18 cellular contexts compared by ENCODE assay signal in the genomic region with DNA sequence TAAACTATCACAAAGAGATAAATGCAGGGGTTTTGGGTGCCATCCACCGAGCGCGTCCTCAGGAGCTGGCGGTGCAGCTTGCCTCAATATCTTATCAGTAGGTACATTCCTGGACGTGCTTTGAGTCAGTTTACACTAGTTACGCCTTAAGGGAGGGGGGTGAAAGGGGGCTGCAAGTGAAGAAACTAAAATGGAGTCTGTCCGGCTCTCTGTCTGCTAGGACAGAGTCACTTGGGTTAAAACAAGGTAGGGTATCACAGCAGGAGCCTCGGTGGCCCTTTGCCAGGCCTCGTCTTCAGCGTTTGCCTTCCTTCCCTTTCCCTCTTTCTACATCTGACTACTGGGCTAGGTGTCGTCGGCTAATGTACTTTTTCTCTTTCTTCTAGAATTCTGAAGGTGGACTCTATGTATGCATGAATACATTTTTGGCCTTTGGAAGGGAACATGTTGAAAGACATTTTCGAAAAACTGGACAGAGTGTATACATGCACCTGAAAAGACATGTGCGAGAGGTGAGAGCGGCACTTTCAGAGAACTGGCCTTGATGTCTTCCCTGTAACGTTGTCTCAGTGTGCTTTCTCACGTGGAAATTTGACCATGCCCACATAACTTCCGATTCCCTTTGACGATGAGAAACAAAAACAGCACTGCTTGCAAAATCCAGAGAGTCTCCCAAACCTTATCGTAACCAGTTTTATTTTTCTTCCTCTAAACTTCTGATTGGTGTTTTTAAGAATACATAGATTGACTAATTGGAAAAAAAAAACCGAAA. TPM values are rescaled to one million over a fixed set of nuclear protein-coding genes. Genes with fewer than 3 reads are reported as not detected.
DNase-seq lines count a peak whose midpoint lies in the region; ATAC-seq and TF ChIP-seq lines count a peak whose summit lies in the region.
"Had no signal": no experiment of that assay in that cellular context is flagged by ENCODE, and none has a peak within 500 bp of the region (broad histone marks: within the 10 kb centered on the region; RNA-seq: fewer than 3 reads in every experiment).

No MANE protein-coding gene starts in this region.

- ATAC-seq in Right ventricle myocardium superior (ENCODE audit: poor library complexity) (peak; percentile 31), Right ventricle myocardium inferior (no peak), GM19452 (IDR thresholded peaks at IDR 0.05; ENCODE audit: unreplicated experiment) (no peak)
- ATAC-seq: activated CD8-positive, alpha-beta memory T cell treated with anti-CD3 and anti-CD28 coated beads, Interleukin-2, amount 10 ng/mL, durations not matched to agents 7 days and 5 days; PC-3 had no signal

- no peak for TF ChIP-seq POLR2A in testis (IDR thresholded peaks at IDR 0.05)
- TF ChIP-seq POLR2A in transverse colon (IDR thresholded peaks at IDR 0.05) = no peak

- TF ChIP-seq CTCF in testis (IDR thresholded peaks at IDR 0.05) (no peak), transverse colon (IDR thresholded peaks at IDR 0.05) (no peak), GM20000 (IDR thresholded peaks at IDR 0.05; ENCODE audit: extremely low read depth, missing control alignments) (no peak)

- in situ Hi-C loops in transverse colon (cut with MboI; ENCODE audit: low pct_ligation_motif_present in 1 of 4, low pct_unique_long_range_greater_than_20kb in 1 of 4, low sequenced_read_pairs in 3 of 4) = no loop called here

- DNase-seq in Right ventricle myocardium superior (peak; percentile 56), Right ventricle myocardium inferior (ENCODE audit: missing footprints) (no peak), dermis blood vessel endothelial cell (peak; percentile 61), iris pigment epithelial cell (ENCODE audit: low read depth) (peak; percentile 57), testis (peak; percentile 59), transverse colon (no peak), GM20000 (ENCODE audit: low spot score) (no peak)
- DNase-seq: activated CD8-positive, alpha-beta memory T cell treated with anti-CD3 and anti-CD28 coated beads, Interleukin-2, amount 10 ng/mL, durations not matched to agents 7 days and 5 days; activated naive CD4-positive, alpha-beta T cell; caudate nucleus; CD8-positive, alpha-beta memory T cell; glutamatergic neuron; MM.1S; NCI-H2029 treated with DMSO at 0.1 percent for 48 hours; NCI-H526; PC-3 had no signal

- H3K27ac ChIP-seq in testis = peak overlapping the region; percentile 73 to 75
- no peak overlapping the region for H3K27ac ChIP-seq in transverse colon
- H3K27ac ChIP-seq: thoracic aorta had no signal

- peak overlapping the region; percentile 2 to 36 for H3K4me3 ChIP-seq in testis
- no peak overlapping the region for H3K4me3 ChIP-seq in transverse colon
- H3K4me3 ChIP-seq: thoracic aorta had no signal

- intact Hi-C loops in Right ventricle myocardium superior (cut with DNase I) = no loop called here
- intact Hi-C loops in Right ventricle myocardium inferior (cut with DNase I) = no loop called here
- intact Hi-C loops in testis (cut with DNase I; ENCODE audit: low total_unique reads) = no loop called here
- intact Hi-C loops in transverse colon (cut with DNase I; ENCODE audit: low total_unique reads) = no loop called here

- H3K27me3 ChIP-seq in testis (no peaks in the 10 kb centered on the region), transverse colon (no peaks in the 10 kb centered on the region)

- H3K4me1 ChIP-seq in testis = peaks cover 21% of the 10 kb centered on the region
- H3K4me1 ChIP-seq in transverse colon = peaks cover 0 to 6% (median 4%) of the 10 kb centered on the region in 4 donors

- WGBS in testis, 2 donors = 13 to 16% methylated on average over 21 of the region's 21 CpGs
- 85 to 90% methylated on average over 21 of the region's 21 CpGs for WGBS in transverse colon (ENCODE audit: low coverage in 1 of 2), 2 donors

- H3K36me3 ChIP-seq in testis (ENCODE audit: low read depth, missing control alignments) (no peaks in the 10 kb centered on the region), transverse colon (no peaks in the 10 kb centered on the region)

- H3K9me3 ChIP-seq in testis (no peaks in the 10 kb centered on the region), transverse colon (no peaks in the 10 kb centered on the region)
- H3K9me3 ChIP-seq: thoracic aorta had no signal

- no peak for TF ChIP-seq EP300 in transverse colon (IDR thresholded peaks at IDR 0.05; ENCODE audit: low read depth)

RNA-seq across cellular contexts. Expression of a gene that starts 28.8 kb away (rescaled TPM):
- total RNA-seq in Right ventricle myocardium superior = 128 TPM
- 122 TPM for total RNA-seq in Right ventricle myocardium inferior
- 30.5 and 52.0 TPM in 2 replicates for total RNA-seq in dermis blood vessel endothelial cell
- total RNA-seq in testis = 10 to 100 TPM; 42.0 to 50.3 TPM
- polyA plus RNA-seq in testis (ENCODE audit: insufficient read depth, low read depth, low replicate concordance) = 17.6 TPM
- total RNA-seq in transverse colon = 1 to 10 TPM; 2.0 to 3.7 (median 2.7) TPM

Comparison
In these comparisons a context has a peak if more than half of its experiments do, and no peak if none do; other contexts are left out.
1. DNase-seq: peak in Right ventricle myocardium superior (single experiment), dermis blood vessel endothelial cell (single experiment), iris pigment epithelial cell (single experiment) and testis (single experiment); none in Right ventricle myocardium inferior (single experiment), transverse colon (single experiment) and GM20000 (single experiment).
2. H3K27ac ChIP-seq: peak in testis (2 of 2); none in transverse colon (0 of 4).
3. H3K4me3 ChIP-seq: peak in testis (2 of 2); none in transverse colon (0 of 4).